ENCODE assay signal across 10 cellular contexts in genomic region chr7:158016171-158017087, GRCh38.
DNase-seq lines count a peak whose midpoint lies in the region; ATAC-seq and TF ChIP-seq lines count a peak whose summit lies in the region.
"Had no signal": no experiment of that assay in that cellular context is flagged by ENCODE, and none has a peak within 500 bp of the region (broad histone marks: within the 10 kb centered on the region; RNA-seq: fewer than 3 reads in every experiment).

No MANE protein-coding gene starts in this region.

- H3K27ac ChIP-seq in coronary artery, result no peak overlapping the region

- intact Hi-C loops in Right ventricle myocardium superior (cut with DNase I) (no loop called here), Right ventricle myocardium inferior (cut with DNase I) (loop anchor here (5.0 kb wide), 1 partner anchor 301 kb away; no protein-coding TSS in a partner anchor)

- peak; percentile 38 for ATAC-seq in Right ventricle myocardium superior (ENCODE audit: poor library complexity)
- ATAC-seq in Right ventricle myocardium inferior, result no peak
- no peak for ATAC-seq in HG03520 (IDR thresholded peaks at IDR 0.05; ENCODE audit: unreplicated experiment)
- ATAC-seq: Panc1 had no signal

- TF ChIP-seq CTCF in coronary artery (IDR thresholded peaks at IDR 0.05), result no peak

- no peak for DNase-seq in Right ventricle myocardium superior
- no peak for DNase-seq in Right ventricle myocardium inferior (ENCODE audit: missing footprints)
- peak; percentile 62 for DNase-seq in coronary artery (ENCODE audit: low spot score)
- peak; percentile 44 for DNase-seq in middle frontal gyrus (ENCODE audit: extremely low spot score, low spot score)
- no peak for DNase-seq in NK-92 treated with Interleukin-12 subunit alpha and Interleukin-12 subunit beta, amount 100 ng/mL, for 24 hours (lab: John Stamatoyannopoulos, UW)
- no peak for DNase-seq in activated CD4-positive, alpha-beta T cell treated with anti-CD3 and anti-CD28 coated beads for 1 hour
- no peak for DNase-seq in ecto neural progenitor cell (ENCODE audit: low spot score)
- DNase-seq: activated CD4-positive, alpha-beta memory T cell treated with anti-CD3 and anti-CD28 coated beads for 36 hours had no signal

- peak overlapping the region; percentile 60 for H3K4me3 ChIP-seq in coronary artery

Comparison
In these comparisons a context has a peak if more than half of its experiments do, and no peak if none do; other contexts are left out.
1. DNase-seq: peak in coronary artery (single experiment) and middle frontal gyrus (single experiment); none in Right ventricle myocardium superior (single experiment), Right ventricle myocardium inferior (single experiment), NK-92 treated with Interleukin-12 subunit alpha and Interleukin-12 subunit beta, amount 100 ng/mL, for 24 hours (single experiment), activated CD4-positive, alpha-beta T cell treated with anti-CD3 and anti-CD28 coated beads for 1 hour (single experiment) and ecto neural progenitor cell (single experiment).